In the genomic region with DNA sequence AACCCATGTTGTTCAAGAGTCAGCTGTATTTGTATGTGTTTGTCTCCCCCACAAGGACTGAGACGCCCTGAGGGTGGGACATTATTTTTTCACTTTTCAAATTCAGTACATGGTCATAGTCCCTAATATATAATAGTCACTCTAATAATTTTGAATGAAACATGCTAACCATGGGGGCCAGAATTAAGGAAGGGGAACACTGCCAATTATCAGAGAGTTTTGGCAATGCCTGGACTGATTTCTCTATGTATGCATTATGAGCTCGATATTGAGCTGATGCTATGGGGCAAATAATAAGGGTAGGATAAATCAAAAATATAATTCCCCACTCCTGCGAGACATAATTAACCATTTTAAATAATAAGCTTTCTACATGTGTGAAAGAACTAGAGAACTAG, we compare ENCODE assay signal across 19 cellular contexts.
"Had no signal": no experiment of that assay in that cellular context is flagged by ENCODE, and none has a peak within 500 bp of the region (broad histone marks: within the 10 kb centered on the region; RNA-seq: fewer than 3 reads in every experiment).

No MANE protein-coding gene starts in this region.

- H3K27ac Mint-ChIP-seq: activated CD4-positive, alpha-beta memory T cell treated with anti-CD3 and anti-CD28 coated beads for 36 hours; activated naive CD8-positive, alpha-beta T cell treated with anti-CD3 and anti-CD28 coated beads for 36 hours; effector memory CD8-positive, alpha-beta T cell; memory B cell; naive thymus-derived CD4-positive, alpha-beta T cell; neural progenitor cell; stimulated activated memory B cell treated with anti-CD40 and anti-IgM and Interleukin-4, amounts not matched to agents 10 μg/mL and 1 μg/mL and 100 μg/mL, for 72 hours; WTC11 had no signal

- DNase-seq: activated CD4-positive, alpha-beta memory T cell treated with anti-CD3 and anti-CD28 coated beads for 36 hours; activated CD4-positive, alpha-beta T cell treated with anti-CD3 and anti-CD28 coated beads for 4 hours; activated naive CD8-positive, alpha-beta T cell treated with anti-CD3 and anti-CD28 coated beads for 36 hours; body of pancreas; caudate nucleus; effector memory CD8-positive, alpha-beta T cell; foreskin melanocyte; hypothalamus; islet precursor cell; left ventricle myocardium superior; naive thymus-derived CD4-positive, alpha-beta T cell; ovary; right lobe of liver; spleen; stimulated activated CD4-positive, alpha-beta T cell treated with anti-CD3 and anti-CD28 coated beads, Interleukin-4, amount 100 ng/mL, for 4 hours had no signal

- H3K27me3 ChIP-seq: body of pancreas, neural progenitor cell, ovary, right lobe of liver, spleen had no signal

- H3K4me1 ChIP-seq: body of pancreas, neural progenitor cell, spleen had no signal

- H3K9me3 ChIP-seq: body of pancreas, ovary, right lobe of liver, spleen had no signal

- ATAC-seq: body of pancreas; effector memory CD8-positive, alpha-beta T cell; left ventricle myocardium superior; naive thymus-derived CD4-positive, alpha-beta T cell; right lobe of liver; stimulated activated memory B cell treated with anti-CD40 and anti-IgM and Interleukin-4, amounts not matched to agents 10 μg/mL and 1 μg/mL and 100 μg/mL, for 72 hours; WTC11 had no signal

- H3K9me3 Mint-ChIP-seq: activated CD4-positive, alpha-beta memory T cell treated with anti-CD3 and anti-CD28 coated beads for 36 hours; activated naive CD8-positive, alpha-beta T cell treated with anti-CD3 and anti-CD28 coated beads for 36 hours; effector memory CD8-positive, alpha-beta T cell; memory B cell; naive thymus-derived CD4-positive, alpha-beta T cell; neural progenitor cell; stimulated activated memory B cell treated with anti-CD40 and anti-IgM and Interleukin-4, amounts not matched to agents 10 μg/mL and 1 μg/mL and 100 μg/mL, for 72 hours had no signal

- H3K4me3 ChIP-seq: body of pancreas, neural progenitor cell, ovary, right lobe of liver, spleen had no signal

- H3K27ac ChIP-seq: body of pancreas, neural progenitor cell, right lobe of liver, spleen had no signal

- H3K4me2 ChIP-seq: neural progenitor cell had no signal

- H3K4me3 Mint-ChIP-seq: activated CD4-positive, alpha-beta memory T cell treated with anti-CD3 and anti-CD28 coated beads for 36 hours; activated naive CD8-positive, alpha-beta T cell treated with anti-CD3 and anti-CD28 coated beads for 36 hours; effector memory CD8-positive, alpha-beta T cell; memory B cell; naive thymus-derived CD4-positive, alpha-beta T cell; neural progenitor cell; stimulated activated memory B cell treated with anti-CD40 and anti-IgM and Interleukin-4, amounts not matched to agents 10 μg/mL and 1 μg/mL and 100 μg/mL, for 72 hours; WTC11 had no signal

- H3K36me3 Mint-ChIP-seq: activated CD4-positive, alpha-beta memory T cell treated with anti-CD3 and anti-CD28 coated beads for 36 hours; activated naive CD8-positive, alpha-beta T cell treated with anti-CD3 and anti-CD28 coated beads for 36 hours; naive thymus-derived CD4-positive, alpha-beta T cell; neural progenitor cell; stimulated activated memory B cell treated with anti-CD40 and anti-IgM and Interleukin-4, amounts not matched to agents 10 μg/mL and 1 μg/mL and 100 μg/mL, for 72 hours; WTC11 had no signal

- H3K9ac ChIP-seq: neural progenitor cell had no signal

- H3K36me3 ChIP-seq: neural progenitor cell, ovary, right lobe of liver, spleen had no signal

- H3K4me1 Mint-ChIP-seq: activated naive CD8-positive, alpha-beta T cell treated with anti-CD3 and anti-CD28 coated beads for 36 hours; naive thymus-derived CD4-positive, alpha-beta T cell had no signal
